ENCODE assay signal across 16 cellular contexts in the genomic region with DNA sequence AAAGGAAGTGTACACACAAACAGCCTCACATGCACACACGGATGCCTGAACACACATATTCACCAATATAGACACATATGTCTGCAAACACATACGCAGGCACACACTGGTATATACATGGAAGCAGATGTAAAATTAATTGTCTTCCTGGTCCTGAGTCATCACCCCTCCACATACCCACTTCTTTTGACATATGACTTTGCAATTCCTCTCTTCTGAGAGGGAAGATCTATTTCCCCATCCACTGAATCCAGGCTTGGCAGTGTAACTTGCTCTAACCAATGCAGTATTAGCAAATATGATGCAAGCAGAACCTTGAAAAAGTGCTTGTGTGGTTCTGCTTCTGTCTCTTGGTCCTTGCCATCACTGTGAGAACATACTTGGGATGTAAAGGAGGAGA.
DNase-seq lines count a peak whose midpoint lies in the region; ATAC-seq and TF ChIP-seq lines count a peak whose summit lies in the region.
"Had no signal": no experiment of that assay in that cellular context is flagged by ENCODE, and none has a peak within 500 bp of the region (broad histone marks: within the 10 kb centered on the region; RNA-seq: fewer than 3 reads in every experiment).

No MANE protein-coding gene starts in this region.

- POLR2A ChIA-PET in PC-3 (lab: Charles Lee; ENCODE audit: unreplicated experiment) (interaction anchor here (0.7 kb wide), 1 partner anchor 95 kb away, joined by 4 read pairs; no protein-coding TSS in a partner anchor), Caco-2 (lab: Charles Lee) (no interaction called here)

- no peaks in the 10 kb centered on the region for H3K27me3 ChIP-seq in right cardiac atrium (ENCODE audit: control insufficient read depth, insufficient read depth)
- peaks cover 37% of the 10 kb centered on the region for H3K27me3 ChIP-seq in left ventricle myocardium inferior (ENCODE audit: low read depth)
- no peaks in the 10 kb centered on the region for H3K27me3 ChIP-seq in PC-3 (ENCODE audit: low read length)
- no peaks in the 10 kb centered on the region for H3K27me3 ChIP-seq in upper lobe of right lung
- H3K27me3 ChIP-seq in Caco-2 (replicated peaks; ENCODE audit: control insufficient read depth, insufficient read depth, low read length): no peaks in the 10 kb centered on the region

- H3K9ac ChIP-seq in PC-3 (ENCODE audit: low read length): no peak overlapping the region

- H3K36me3 Mint-ChIP-seq in Caco-2 (ENCODE audit: insufficient read depth, unreplicated experiment): no peaks in the 10 kb centered on the region

- H3K36me3 ChIP-seq in left ventricle myocardium inferior: no peaks in the 10 kb centered on the region
- no peaks in the 10 kb centered on the region for H3K36me3 ChIP-seq in PC-3 (ENCODE audit: low read depth, low read length)
- H3K36me3 ChIP-seq in upper lobe of right lung: no peaks in the 10 kb centered on the region
- H3K36me3 ChIP-seq in Caco-2 (ENCODE audit: control insufficient read depth, insufficient read depth, low read length): no peaks in the 10 kb centered on the region
- H3K36me3 ChIP-seq: spleen had no signal

- H3K27ac Mint-ChIP-seq in Caco-2 (ENCODE audit: unreplicated experiment): no peak overlapping the region
- H3K27ac Mint-ChIP-seq: activated naive CD4-positive, alpha-beta T cell treated with anti-CD3 and anti-CD28 coated beads, Interleukin-2, amount 50 U/mL, for 72 hours; memory B cell had no signal

- CTCF ChIA-PET in PC-3 (lab: Charles Lee): no interaction called here
- CTCF ChIA-PET in Caco-2 (lab: Charles Lee): no interaction called here

- no peaks in the 10 kb centered on the region for H3F3A ChIP-seq in PC-3 (ENCODE audit: low read length, unreplicated experiment)

- H3K79me2 ChIP-seq in PC-3 (ENCODE audit: low read length): no peaks in the 10 kb centered on the region

- BruUV-seq in PC-3 (replicated peaks; lab: Mats Ljungman, UMichigan): no TSS peak
- no TSS peak for BruUV-seq in Caco-2 (replicated peaks; lab: Mats Ljungman, UMichigan)

- WGBS in right cardiac atrium: 83% methylated on average over 2 of the region's 2 CpGs

- H3K9me3 Mint-ChIP-seq in Caco-2 (ENCODE audit: unreplicated experiment): peaks cover 8% of the 10 kb centered on the region

- no peaks in the 10 kb centered on the region for H4K20me1 ChIP-seq in PC-3 (ENCODE audit: low read length)

- no peaks in the 10 kb centered on the region for H3K9me2 ChIP-seq in PC-3 (replicated peaks; ENCODE audit: low read length)

- no peaks in the 10 kb centered on the region for H3K27me3 Mint-ChIP-seq in Caco-2 (ENCODE audit: insufficient read depth, unreplicated experiment)

- DNase-seq in right cardiac atrium (no peak), left ventricle myocardium inferior (no peak), PC-3 (peak; percentile 44), fibroblast of peridontal ligament (ENCODE audit: extremely low read depth) (peak; percentile 79), upper lobe of right lung (no peak), germinal center (ENCODE audit: low spot score) (no peak), Caco-2 (no peak), posterior cingulate gyrus (no peak)
- DNase-seq: activated CD8-positive, alpha-beta memory T cell treated with anti-CD3 and anti-CD28 coated beads, Interleukin-2, amount 50 U/mL, for 48 hours; DMS 273 treated with DMSO at 0.1 percent for 48 hours; NCI-H2227 treated with DMSO at 0.1 percent for 48 hours had no signal

- H3K9me3 ChIP-seq in right cardiac atrium (ENCODE audit: control insufficient read depth, low read length) (no peaks in the 10 kb centered on the region), left ventricle myocardium inferior (replicated peaks) (no peaks in the 10 kb centered on the region), PC-3 (ENCODE audit: low read length) (no peaks in the 10 kb centered on the region), upper lobe of right lung (no peaks in the 10 kb centered on the region), Caco-2 (no peaks in the 10 kb centered on the region)
- H3K9me3 ChIP-seq: A549, spleen had no signal

- no peak overlapping the region for H3K4me3 ChIP-seq in right cardiac atrium (ENCODE audit: low read length)
- H3K4me3 ChIP-seq in left ventricle myocardium inferior: no peak overlapping the region
- H3K4me3 ChIP-seq in PC-3 (ENCODE audit: low read length): no peak overlapping the region
- no peak overlapping the region for H3K4me3 ChIP-seq in upper lobe of right lung
- no peak overlapping the region for H3K4me3 ChIP-seq in Caco-2 (ENCODE audit: low read depth, low read length)
- H3K4me3 ChIP-seq: A549, spleen had no signal

- H2AFZ ChIP-seq in PC-3 (ENCODE audit: low read length): no peak overlapping the region

- intact Hi-C loops in right cardiac atrium (cut with DNase I): no loop called here
- intact Hi-C loops in left ventricle myocardium inferior (cut with micrococcal nuclease): no loop called here
- intact Hi-C loops in PC-3 (cut with micrococcal nuclease): no loop called here
- intact Hi-C loops in upper lobe of right lung (cut with DNase I): no loop called here
- intact Hi-C loops in Caco-2 (cut with micrococcal nuclease; ENCODE audit: unreplicated experiment): no loop called here
- intact Hi-C loops in posterior cingulate gyrus (cut with DNase I): no loop called here

- TF ChIP-seq CTCF in left ventricle myocardium inferior (IDR thresholded peaks at IDR 0.05; ENCODE audit: borderline replicate concordance) (no peak), PC-3 (conservative IDR thresholded peaks at IDR 0.05; ENCODE audit: low read depth, low read length) (no peak), upper lobe of right lung (IDR thresholded peaks at IDR 0.05) (no peak), Caco-2 (IDR thresholded peaks at IDR 0.05; ENCODE audit: insufficient read depth in 1 of 2, low read depth in 1 of 2, low read length in 1 of 2, severe bottlenecking in 1 of 2, unreplicated experiment in 1 of 2) (no peak)

- H3K4me1 ChIP-seq in right cardiac atrium (ENCODE audit: control insufficient read depth, insufficient read depth, low read length) (no peaks in the 10 kb centered on the region), left ventricle myocardium inferior (no peaks in the 10 kb centered on the region), PC-3 (ENCODE audit: insufficient read depth, low read length) (peaks cover 22% of the 10 kb centered on the region), upper lobe of right lung (no peaks in the 10 kb centered on the region), Caco-2 (no peaks in the 10 kb centered on the region)

- no peak overlapping the region for H3K4me3 Mint-ChIP-seq in Caco-2 (ENCODE audit: unreplicated experiment)
- H3K4me3 Mint-ChIP-seq: memory B cell had no signal

- ATAC-seq in right cardiac atrium: peak; percentile 32 to 38
- ATAC-seq in PC-3: no peak
- peak; percentile 77 for ATAC-seq in upper lobe of right lung
- ATAC-seq: activated CD4-positive, CD25-positive, alpha-beta regulatory T cell treated with anti-CD3 and anti-CD28 coated beads, Interleukin-2, amount 50 U/mL, for 24 hours; activated naive CD4-positive, alpha-beta T cell treated with anti-CD3 and anti-CD28 coated beads, Interleukin-2, amount 50 U/mL, for 72 hours had no signal

- H3K4me2 ChIP-seq in PC-3 (ENCODE audit: low read length): no peak overlapping the region
- H3K4me2 ChIP-seq: A549 had no signal

- H3K27ac ChIP-seq in right cardiac atrium (ENCODE audit: low read length): no peak overlapping the region
- H3K27ac ChIP-seq in left ventricle myocardium inferior (replicated peaks): no peak overlapping the region
- no peak overlapping the region for H3K27ac ChIP-seq in PC-3 (ENCODE audit: low read length)
- no peak overlapping the region for H3K27ac ChIP-seq in upper lobe of right lung
- H3K27ac ChIP-seq: A549 had no signal

- no peaks in the 10 kb centered on the region for H3K4me1 Mint-ChIP-seq in Caco-2 (ENCODE audit: low read depth, unreplicated experiment)

Comparison
In these comparisons a context has a peak if more than half of its experiments do, and no peak if none do; other contexts are left out.
1. DNase-seq: peak in PC-3 (single experiment) and fibroblast of peridontal ligament (single experiment); none in right cardiac atrium (0 of 3), left ventricle myocardium inferior (single experiment), upper lobe of right lung (single experiment), germinal center (single experiment), Caco-2 (0 of 2) and posterior cingulate gyrus (0 of 10).